In genomic region chr2:49961346-49961745, GRCh38 we compare ENCODE assay signal across 21 cellular contexts.
DNase-seq lines count a peak whose midpoint lies in the region; ATAC-seq, FAIRE-seq and TF ChIP-seq lines count a peak whose summit lies in the region.
"Had no signal": no experiment of that assay in that cellular context is flagged by ENCODE, and none has a peak within 500 bp of the region (broad histone marks: within the 10 kb centered on the region; RNA-seq: fewer than 3 reads in every experiment).

No MANE protein-coding gene starts in this region.

- H3K9ac ChIP-seq in HepG2 (ENCODE audit: insufficient read depth, low read depth, low read length), result no peak overlapping the region
- no peak overlapping the region for H3K9ac ChIP-seq in H9 (ENCODE audit: extremely low read depth, insufficient read length, low read length)
- H3K9ac ChIP-seq in neuronal stem cell (ENCODE audit: low read depth, low read length, poor library complexity), result no peak overlapping the region
- H3K9ac ChIP-seq: GM23248 had no signal

- POLR2A ChIA-PET in HepG2 (lab: Yijun Ruan, JAX), result no interaction called here

- no peak overlapping the region for H3K4ac ChIP-seq in H9 (ENCODE audit: low read depth, low read length)
- H3K4ac ChIP-seq in neuronal stem cell (ENCODE audit: low read length), result no peak overlapping the region

- H2BK15ac ChIP-seq in H9 (ENCODE audit: low read depth, low read length) (no peak overlapping the region), neuronal stem cell (ENCODE audit: low read length) (no peak overlapping the region)

- TF ChIP-seq EP300 in HepG2 (IDR thresholded peaks at IDR 0.05; ENCODE audit: low read depth in 2 of 2, low read length in 2 of 2), result no peak
- TF ChIP-seq EP300 in HepG2 (CRISPR knock-in tag; IDR thresholded peaks at IDR 0.05; ENCODE audit: borderline replicate concordance), result no peak

- in situ Hi-C loops in HepG2 (cut with HindIII; ENCODE audit: extremely low pct_ligation_motif_present, low pct_unique_long_range_greater_than_20kb), result no loop called here

- H4K5ac ChIP-seq in H9 (ENCODE audit: insufficient read length, low read depth, low read length), result no peak overlapping the region

- H3K36me3 ChIP-seq in HepG2 (replicated peaks in 1 of 2; ENCODE audit: control insufficient read depth in 1 of 2, insufficient read depth in 2 of 2, low read length in 2 of 2), result no peaks in the 10 kb centered on the region
- H3K36me3 ChIP-seq in right lobe of liver, result no peaks in the 10 kb centered on the region
- no peaks in the 10 kb centered on the region for H3K36me3 ChIP-seq in neuronal stem cell (replicated peaks in 1 of 2; ENCODE audit: control insufficient read depth in 2 of 2, insufficient read depth in 2 of 2, low read length in 2 of 2)
- H3K36me3 ChIP-seq: HAP-1 had no signal

- no peak overlapping the region for H3T11ph ChIP-seq in H9 (ENCODE audit: low read length)

- H4K91ac ChIP-seq in H9 (ENCODE audit: insufficient read length, low read depth, low read length) (no peak overlapping the region), neuronal stem cell (ENCODE audit: low read depth, low read length, poor library complexity) (no peak overlapping the region)

- H3K23ac ChIP-seq in H9 (ENCODE audit: insufficient read length, low read depth, low read length) (no peak overlapping the region), neuronal stem cell (ENCODE audit: low read depth, low read length, poor library complexity) (no peak overlapping the region)

- H3K4me1 Mint-ChIP-seq in H9, result peaks cover 27 to 29% of the 10 kb centered on the region in 2 experiments

- no peaks in the 10 kb centered on the region for H3K4me1 ChIP-seq in HepG2 (ENCODE audit: insufficient read depth, low read length)
- H3K4me1 ChIP-seq in right lobe of liver, result no peaks in the 10 kb centered on the region
- H3K4me1 ChIP-seq in H9 (ENCODE audit: insufficient read depth, low read length), result peaks cover 4% of the 10 kb centered on the region; the same call in 1 of the 2 replicates
- peaks cover 8 to 34% of the 10 kb centered on the region in 2 donors for H3K4me1 ChIP-seq in neuronal stem cell (ENCODE audit: control insufficient read depth in 2 of 2, insufficient read depth in 1 of 2, low read depth in 1 of 2, low read length in 2 of 2)

- H3K4me2 ChIP-seq in HepG2 (ENCODE audit: low read depth, low read length), result no peak overlapping the region
- H3K4me2 ChIP-seq in H9 (ENCODE audit: insufficient read depth, insufficient read length, low read length), result no peak overlapping the region
- no peak overlapping the region for H3K4me2 ChIP-seq in neuronal stem cell (ENCODE audit: insufficient read depth, low read length, poor library complexity, severe bottlenecking)

- H2BK5ac ChIP-seq in H9 (ENCODE audit: insufficient read length, low read length), result no peak overlapping the region
- no peak overlapping the region for H2BK5ac ChIP-seq in neuronal stem cell (ENCODE audit: low read length)

- H3K56ac ChIP-seq in H9 (ENCODE audit: insufficient read length, low read depth, low read length), result no peak overlapping the region

- no peak overlapping the region for H2AFZ ChIP-seq in HepG2 (ENCODE audit: low read length)
- no peak overlapping the region for H2AFZ ChIP-seq in H9 (ENCODE audit: low read length)
- H2AFZ ChIP-seq in neuronal stem cell (ENCODE audit: low read length), result peak overlapping the region; percentile 47
- H2AFZ ChIP-seq: GM23248 had no signal

- no peak for ATAC-seq in HepG2
- ATAC-seq in right lobe of liver, result no peak
- ATAC-seq in HG02763 (IDR thresholded peaks at IDR 0.05; ENCODE audit: unreplicated experiment), result no peak
- ATAC-seq: GM12878 had no signal

- FAIRE-seq in HepG2 (lab: Jason Lieb, UNC), result no peak
- FAIRE-seq: GM12878, GM19239 had no signal

- H3K79me1 ChIP-seq in H9 (ENCODE audit: insufficient read depth, low read depth, low read length, poor library complexity, severe bottlenecking) (no peaks in the 10 kb centered on the region), neuronal stem cell (ENCODE audit: low read depth, low read length) (no peaks in the 10 kb centered on the region)

- H3K79me2 ChIP-seq in HepG2 (ENCODE audit: insufficient read depth, low read length) (no peaks in the 10 kb centered on the region), H9 (ENCODE audit: insufficient read depth, low read length) (no peaks in the 10 kb centered on the region)

- no peak overlapping the region for H2BK20ac ChIP-seq in H9 (ENCODE audit: low read depth, low read length, poor library complexity, severe bottlenecking)

- H3K27ac ChIP-seq in HepG2 (ENCODE audit: extremely low read length, insufficient read depth, low read length), result no peak overlapping the region
- no peak overlapping the region for H3K27ac ChIP-seq in right lobe of liver
- H3K27ac ChIP-seq in H9 (ENCODE audit: insufficient read length, low read depth, low read length), result no peak overlapping the region
- H3K27ac ChIP-seq in angular gyrus (ENCODE audit: low read depth, low read length), result peak overlapping the region; percentile 8
- no peak overlapping the region for H3K27ac ChIP-seq in neuronal stem cell (replicated peaks; ENCODE audit: low read length)
- H3K27ac ChIP-seq: GM23248 had no signal

- no peaks in the 10 kb centered on the region for H3K27me3 Mint-ChIP-seq in H9 (ENCODE audit: low read depth)
- H3K27me3 Mint-ChIP-seq: CD4-positive, alpha-beta memory T cell had no signal

- 11% methylated on average over 2 of the region's 2 CpGs for WGBS in HepG2 (ENCODE audit: low lambda C conversion rate)
- WGBS in right lobe of liver (ENCODE audit: insufficient coverage, low coverage, low lambda C conversion rate, missing lambda C conversion rate), result 44% methylated on average over 2 of the region's 2 CpGs
- no CpG with 5 or more reads among the region's 2 CpGs for WGBS in H9 (ENCODE audit: extremely low coverage, insufficient read length, low lambda C conversion rate)
- WGBS in neuronal stem cell (ENCODE audit: extremely low coverage in 2 of 2, insufficient read length in 2 of 2, insufficient replicate concordance in 1 of 2), 2 donors, result no CpG with 5 or more reads among the region's 2 CpGs

- H3K4me3 Mint-ChIP-seq in H9, result no peak overlapping the region; a peak in 1 of 5 replicates
- H3K4me3 Mint-ChIP-seq: HFFc6 had no signal

- intact Hi-C loops in HepG2 (cut with micrococcal nuclease; ENCODE audit: unreplicated experiment) (no loop called here), right lobe of liver (cut with DNase I) (no loop called here)

- H4K20me1 ChIP-seq in HepG2 (ENCODE audit: insufficient read depth, low read length) (no peaks in the 10 kb centered on the region), H9 (ENCODE audit: control insufficient read depth, insufficient read depth, insufficient read length) (no peaks in the 10 kb centered on the region)

- H3K9me3 Mint-ChIP-seq in H9, result no peaks in the 10 kb centered on the region

- H3K27me3 ChIP-seq in HepG2 (ENCODE audit: control insufficient read depth in 1 of 2, insufficient read depth in 2 of 2, low read length in 2 of 2) (no peaks in the 10 kb centered on the region), right lobe of liver (no peaks in the 10 kb centered on the region), H9 (ENCODE audit: insufficient read depth, low read length) (no peaks in the 10 kb centered on the region), neuronal stem cell (ENCODE audit: control insufficient read depth in 3 of 3, insufficient read depth in 3 of 3, low read depth in 1 of 3, low read length in 3 of 3) (no peaks in the 10 kb centered on the region)

- H2BK120ac ChIP-seq in H9 (ENCODE audit: low read depth, low read length, poor library complexity, severe bottlenecking) (no peak overlapping the region), neuronal stem cell (ENCODE audit: low read depth, low read length) (no peak overlapping the region)

- H4K8ac ChIP-seq in H9 (replicated peaks; ENCODE audit: insufficient read length, low read depth, low read length), result no peak overlapping the region
- H4K8ac ChIP-seq in neuronal stem cell (ENCODE audit: low read depth, low read length), result no peak overlapping the region

- TF ChIP-seq CTCF in HepG2 (CRISPR knock-in tag; IDR thresholded peaks at IDR 0.05) (no peak), right lobe of liver (IDR thresholded peaks at IDR 0.05) (no peak), H9 (conservative IDR thresholded peaks at IDR 0.05) (no peak)

- H3K14ac ChIP-seq in H9 (ENCODE audit: insufficient read depth, low read length) (no peak overlapping the region), neuronal stem cell (ENCODE audit: low read length) (no peak overlapping the region)

- peak overlapping the region; percentile 1 to 16 (median 3); a peak in 3 of 7 replicates for H3K27ac Mint-ChIP-seq in H9
- H3K27ac Mint-ChIP-seq: CD4-positive, alpha-beta memory T cell; HFFc6 had no signal

- H2BK12ac ChIP-seq in H9 (ENCODE audit: insufficient read length, low read depth, low read length), result no peak overlapping the region
- H2BK12ac ChIP-seq in neuronal stem cell (ENCODE audit: low read length), result no peak overlapping the region

- no TSS peak for BruUV-seq in HepG2 (replicated peaks; lab: Mats Ljungman, UMichigan)

- H3K18ac ChIP-seq in H9 (ENCODE audit: insufficient read length, low read depth, low read length) (no peak overlapping the region), neuronal stem cell (ENCODE audit: low read length) (no peak overlapping the region)

- DNase-seq in HepG2 (ENCODE audit: low spot score), result no peak
- DNase-seq in right lobe of liver, result no peak
- DNase-seq in H9, result no peak
- no peak for DNase-seq in neuronal stem cell (ENCODE audit: low spot score)
- DNase-seq in cerebellum (ENCODE audit: low spot score), result no peak
- DNase-seq in middle frontal gyrus (ENCODE audit: extremely low spot score, low spot score), result no peak
- DNase-seq: 8988T; C1 segment of cervical spinal cord; Calu3; CD4-positive, alpha-beta memory T cell; COR-L47; DMS153; EL; GDM1; GM23248; HFFc6 had no signal

- H2AK5ac ChIP-seq in H9 (ENCODE audit: insufficient read length, low read length) (no peak overlapping the region), neuronal stem cell (ENCODE audit: low read depth, low read length) (no peak overlapping the region)

- H3K36me3 Mint-ChIP-seq in H9 (ENCODE audit: insufficient read depth in 1 of 3, low read depth in 3 of 3), result no peaks in the 10 kb centered on the region; a peak in 1 of 7 replicates
- H3K36me3 Mint-ChIP-seq: CD4-positive, alpha-beta memory T cell had no signal

- no peak for TF ChIP-seq RAD21 in HepG2 (CRISPR knock-in tag; IDR thresholded peaks at IDR 0.05)

- no peaks in the 10 kb centered on the region for H3K23me2 ChIP-seq in H9 (ENCODE audit: insufficient read length, low read depth, low read length, poor library complexity, severe bottlenecking)

- H3K9me3 ChIP-seq in HepG2 (ENCODE audit: low read length) (no peaks in the 10 kb centered on the region), right lobe of liver (no peaks in the 10 kb centered on the region), H9 (ENCODE audit: control insufficient read depth, low read depth, low read length) (no peaks in the 10 kb centered on the region), neuronal stem cell (replicated peaks in 1 of 2; ENCODE audit: control insufficient read depth in 2 of 2, insufficient read depth in 1 of 2, low read depth in 1 of 2, low read length in 2 of 2) (no peaks in the 10 kb centered on the region)
- H3K9me3 ChIP-seq: HAP-1 had no signal

- TF ChIP-seq POLR2A in HepG2 (IDR thresholded peaks at IDR 0.05; ENCODE audit: insufficient read depth in 1 of 2, low read depth in 2 of 2, low read length in 2 of 2) (no peak), right lobe of liver (IDR thresholded peaks at IDR 0.05) (no peak)

- CTCF ChIA-PET in HepG2 (lab: Yijun Ruan, JAX; ENCODE audit: low intra/inter-chr PET ratio, low total read pairs), result no interaction called here

- H3K4me3 ChIP-seq in HepG2 (replicated peaks in 1 of 3; ENCODE audit: insufficient read depth in 1 of 3, low read depth in 2 of 3, low read length in 3 of 3) (no peak overlapping the region), right lobe of liver (no peak overlapping the region), neuronal stem cell (ENCODE audit: low read length in 2 of 2) (no peak overlapping the region)
- H3K4me3 ChIP-seq: GM12878, GM23248, HAP-1 had no signal
